In the genomic region with DNA sequence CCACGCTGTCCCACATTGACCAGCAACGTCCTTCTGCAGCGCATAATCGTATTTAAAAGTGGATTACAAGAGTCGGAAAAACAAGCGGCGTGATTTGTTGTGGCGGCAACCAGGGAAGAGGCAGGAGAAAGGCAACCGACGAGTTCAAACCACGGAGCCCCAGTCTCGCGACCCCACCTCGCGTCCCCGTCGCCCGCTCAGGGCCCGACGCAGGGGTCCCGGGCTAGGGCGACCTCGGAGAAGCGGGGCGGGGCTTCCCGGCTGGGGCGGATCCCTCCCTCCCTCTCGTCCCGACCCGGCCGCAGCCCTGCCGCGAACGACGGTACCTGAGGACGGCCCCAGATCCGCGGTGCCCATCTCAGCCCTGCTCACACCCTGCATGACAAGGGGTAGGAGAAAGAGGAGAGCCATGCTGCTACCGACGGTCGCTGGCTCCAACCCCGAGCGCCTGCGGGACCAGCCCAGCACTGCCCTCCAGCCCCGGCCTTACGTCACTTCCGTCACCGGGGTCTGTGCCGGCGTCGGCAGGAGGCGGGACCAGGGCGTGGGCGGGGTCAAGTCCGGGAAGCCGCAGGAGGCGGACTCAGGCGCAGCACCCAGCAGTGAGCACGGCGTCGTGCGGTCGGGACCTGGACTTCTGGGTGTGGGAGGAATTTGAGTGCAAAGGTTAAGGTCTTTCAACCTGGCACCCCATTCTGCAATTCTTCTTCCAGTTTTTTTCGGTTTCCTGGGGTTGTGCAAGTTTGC, we compare ENCODE assay signal across 1 cellular context.
TF ChIP-seq lines count a peak whose summit lies in the region.

A gene (minus strand): TSS at position 469 of the 747 bp plus-strand sequence. CDS start 58 bp downstream, at position 411.

TF ChIP-seq in K562, 482 proteins besides CTCF, POLR2A, EP300 and RAD21 (continued from another document):
- TF ChIP-seq, protein P1, sequence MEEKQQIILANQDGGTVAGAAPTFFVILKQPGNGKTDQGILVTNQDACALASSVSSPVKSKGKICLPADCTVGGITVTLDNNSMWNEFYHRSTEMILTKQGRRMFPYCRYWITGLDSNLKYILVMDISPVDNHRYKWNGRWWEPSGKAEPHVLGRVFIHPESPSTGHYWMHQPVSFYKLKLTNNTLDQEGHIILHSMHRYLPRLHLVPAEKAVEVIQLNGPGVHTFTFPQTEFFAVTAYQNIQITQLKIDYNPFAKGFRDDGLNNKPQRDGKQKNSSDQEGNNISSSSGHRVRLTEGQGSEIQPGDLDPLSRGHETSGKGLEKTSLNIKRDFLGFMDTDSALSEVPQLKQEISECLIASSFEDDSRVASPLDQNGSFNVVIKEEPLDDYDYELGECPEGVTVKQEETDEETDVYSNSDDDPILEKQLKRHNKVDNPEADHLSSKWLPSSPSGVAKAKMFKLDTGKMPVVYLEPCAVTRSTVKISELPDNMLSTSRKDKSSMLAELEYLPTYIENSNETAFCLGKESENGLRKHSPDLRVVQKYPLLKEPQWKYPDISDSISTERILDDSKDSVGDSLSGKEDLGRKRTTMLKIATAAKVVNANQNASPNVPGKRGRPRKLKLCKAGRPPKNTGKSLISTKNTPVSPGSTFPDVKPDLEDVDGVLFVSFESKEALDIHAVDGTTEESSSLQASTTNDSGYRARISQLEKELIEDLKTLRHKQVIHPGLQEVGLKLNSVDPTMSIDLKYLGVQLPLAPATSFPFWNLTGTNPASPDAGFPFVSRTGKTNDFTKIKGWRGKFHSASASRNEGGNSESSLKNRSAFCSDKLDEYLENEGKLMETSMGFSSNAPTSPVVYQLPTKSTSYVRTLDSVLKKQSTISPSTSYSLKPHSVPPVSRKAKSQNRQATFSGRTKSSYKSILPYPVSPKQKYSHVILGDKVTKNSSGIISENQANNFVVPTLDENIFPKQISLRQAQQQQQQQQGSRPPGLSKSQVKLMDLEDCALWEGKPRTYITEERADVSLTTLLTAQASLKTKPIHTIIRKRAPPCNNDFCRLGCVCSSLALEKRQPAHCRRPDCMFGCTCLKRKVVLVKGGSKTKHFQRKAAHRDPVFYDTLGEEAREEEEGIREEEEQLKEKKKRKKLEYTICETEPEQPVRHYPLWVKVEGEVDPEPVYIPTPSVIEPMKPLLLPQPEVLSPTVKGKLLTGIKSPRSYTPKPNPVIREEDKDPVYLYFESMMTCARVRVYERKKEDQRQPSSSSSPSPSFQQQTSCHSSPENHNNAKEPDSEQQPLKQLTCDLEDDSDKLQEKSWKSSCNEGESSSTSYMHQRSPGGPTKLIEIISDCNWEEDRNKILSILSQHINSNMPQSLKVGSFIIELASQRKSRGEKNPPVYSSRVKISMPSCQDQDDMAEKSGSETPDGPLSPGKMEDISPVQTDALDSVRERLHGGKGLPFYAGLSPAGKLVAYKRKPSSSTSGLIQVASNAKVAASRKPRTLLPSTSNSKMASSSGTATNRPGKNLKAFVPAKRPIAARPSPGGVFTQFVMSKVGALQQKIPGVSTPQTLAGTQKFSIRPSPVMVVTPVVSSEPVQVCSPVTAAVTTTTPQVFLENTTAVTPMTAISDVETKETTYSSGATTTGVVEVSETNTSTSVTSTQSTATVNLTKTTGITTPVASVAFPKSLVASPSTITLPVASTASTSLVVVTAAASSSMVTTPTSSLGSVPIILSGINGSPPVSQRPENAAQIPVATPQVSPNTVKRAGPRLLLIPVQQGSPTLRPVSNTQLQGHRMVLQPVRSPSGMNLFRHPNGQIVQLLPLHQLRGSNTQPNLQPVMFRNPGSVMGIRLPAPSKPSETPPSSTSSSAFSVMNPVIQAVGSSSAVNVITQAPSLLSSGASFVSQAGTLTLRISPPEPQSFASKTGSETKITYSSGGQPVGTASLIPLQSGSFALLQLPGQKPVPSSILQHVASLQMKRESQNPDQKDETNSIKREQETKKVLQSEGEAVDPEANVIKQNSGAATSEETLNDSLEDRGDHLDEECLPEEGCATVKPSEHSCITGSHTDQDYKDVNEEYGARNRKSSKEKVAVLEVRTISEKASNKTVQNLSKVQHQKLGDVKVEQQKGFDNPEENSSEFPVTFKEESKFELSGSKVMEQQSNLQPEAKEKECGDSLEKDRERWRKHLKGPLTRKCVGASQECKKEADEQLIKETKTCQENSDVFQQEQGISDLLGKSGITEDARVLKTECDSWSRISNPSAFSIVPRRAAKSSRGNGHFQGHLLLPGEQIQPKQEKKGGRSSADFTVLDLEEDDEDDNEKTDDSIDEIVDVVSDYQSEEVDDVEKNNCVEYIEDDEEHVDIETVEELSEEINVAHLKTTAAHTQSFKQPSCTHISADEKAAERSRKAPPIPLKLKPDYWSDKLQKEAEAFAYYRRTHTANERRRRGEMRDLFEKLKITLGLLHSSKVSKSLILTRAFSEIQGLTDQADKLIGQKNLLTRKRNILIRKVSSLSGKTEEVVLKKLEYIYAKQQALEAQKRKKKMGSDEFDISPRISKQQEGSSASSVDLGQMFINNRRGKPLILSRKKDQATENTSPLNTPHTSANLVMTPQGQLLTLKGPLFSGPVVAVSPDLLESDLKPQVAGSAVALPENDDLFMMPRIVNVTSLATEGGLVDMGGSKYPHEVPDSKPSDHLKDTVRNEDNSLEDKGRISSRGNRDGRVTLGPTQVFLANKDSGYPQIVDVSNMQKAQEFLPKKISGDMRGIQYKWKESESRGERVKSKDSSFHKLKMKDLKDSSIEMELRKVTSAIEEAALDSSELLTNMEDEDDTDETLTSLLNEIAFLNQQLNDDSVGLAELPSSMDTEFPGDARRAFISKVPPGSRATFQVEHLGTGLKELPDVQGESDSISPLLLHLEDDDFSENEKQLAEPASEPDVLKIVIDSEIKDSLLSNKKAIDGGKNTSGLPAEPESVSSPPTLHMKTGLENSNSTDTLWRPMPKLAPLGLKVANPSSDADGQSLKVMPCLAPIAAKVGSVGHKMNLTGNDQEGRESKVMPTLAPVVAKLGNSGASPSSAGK (IDR thresholded peaks at IDR 0.05), result peak; percentile 77
- TF ChIP-seq NCOA1 (IDR thresholded peaks at IDR 0.05; ENCODE audit: low read depth), result 0 out of 2 replicates have a peak, but pooled peaks have one; percentile 29
- TF ChIP-seq LEF1 (IDR thresholded peaks at IDR 0.05), result 0 out of 2 replicates have a peak, but pooled peaks have one; percentile 35
- TF ChIP-seq TARDBP (IDR thresholded peaks at IDR 0.05), result 0 out of 2 replicates have a peak, but pooled peaks have one; percentile 13
- no peak; the same call in 1 of the 2 replicates for TF ChIP-seq TCF7 (IDR thresholded peaks at IDR 0.05; ENCODE audit: borderline replicate concordance)
- peak; percentile 98 for TF ChIP-seq GABPB1 (CRISPR knock-in tag; IDR thresholded peaks at IDR 0.05)
- no peak for TF ChIP-seq U2AF2 (optimal IDR thresholded peaks at IDR 0.05; ENCODE audit: low read depth, low read length)
- TF ChIP-seq, protein P2, sequence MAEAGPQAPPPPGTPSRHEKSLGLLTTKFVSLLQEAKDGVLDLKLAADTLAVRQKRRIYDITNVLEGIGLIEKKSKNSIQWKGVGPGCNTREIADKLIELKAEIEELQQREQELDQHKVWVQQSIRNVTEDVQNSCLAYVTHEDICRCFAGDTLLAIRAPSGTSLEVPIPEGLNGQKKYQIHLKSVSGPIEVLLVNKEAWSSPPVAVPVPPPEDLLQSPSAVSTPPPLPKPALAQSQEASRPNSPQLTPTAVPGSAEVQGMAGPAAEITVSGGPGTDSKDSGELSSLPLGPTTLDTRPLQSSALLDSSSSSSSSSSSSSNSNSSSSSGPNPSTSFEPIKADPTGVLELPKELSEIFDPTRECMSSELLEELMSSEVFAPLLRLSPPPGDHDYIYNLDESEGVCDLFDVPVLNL (CRISPR knock-in tag; IDR thresholded peaks at IDR 0.05; ENCODE audit: low read depth), result 0 out of 2 replicates have a peak, but pooled peaks have one; percentile 36
